In the genomic region with DNA sequence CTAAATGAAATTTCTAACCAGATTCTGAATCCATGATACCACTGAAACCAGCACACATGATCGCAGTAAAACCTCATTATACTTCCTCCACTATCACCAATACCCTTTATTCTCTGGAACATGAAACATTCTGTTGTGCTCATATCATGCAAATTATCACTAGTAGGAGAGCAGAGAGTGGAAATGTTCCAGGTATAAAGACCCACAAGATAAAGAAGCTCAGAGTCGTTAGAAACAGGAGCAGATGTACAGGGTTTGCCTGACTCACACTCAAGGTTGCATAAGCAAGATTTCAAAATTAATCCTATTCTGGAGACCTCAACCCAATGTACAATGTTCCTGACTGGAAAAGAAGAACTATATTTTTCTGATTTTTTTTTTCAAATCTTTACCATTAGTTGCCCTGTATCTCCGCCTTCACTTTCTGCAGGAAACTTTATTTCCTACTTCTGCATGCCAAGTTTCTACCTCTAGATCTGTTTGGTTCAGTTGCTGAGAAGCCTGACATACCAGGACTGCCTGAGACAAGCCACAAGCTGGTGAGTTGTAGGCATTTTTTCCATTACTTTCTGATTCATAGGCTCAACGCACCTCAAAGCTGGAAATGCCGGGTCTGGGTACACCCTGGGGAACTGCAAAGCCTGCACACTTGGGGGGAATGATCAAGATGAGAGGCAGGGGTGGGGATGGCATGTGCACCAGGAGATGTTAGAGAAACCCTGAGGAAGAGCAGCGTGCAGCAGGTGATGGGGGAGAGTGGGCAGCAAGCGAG, we compare ENCODE assay signal across 12 cellular contexts. TPM values are rescaled to one million over a fixed set of nuclear protein-coding genes. Genes with fewer than 3 reads are reported as not detected.
DNase-seq lines count a peak whose midpoint lies in the region; ATAC-seq and TF ChIP-seq lines count a peak whose summit lies in the region.
"Had no signal": no experiment of that assay in that cellular context is flagged by ENCODE, and none has a peak within 500 bp of the region (broad histone marks: within the 10 kb centered on the region; RNA-seq: fewer than 3 reads in every experiment).

A gene (plus strand): TSS at position 473 of the 772 bp plus-strand sequence. CDS start 3,417 bp downstream, outside the sequence.

- no peaks in the 10 kb centered on the region for H3K9me3 ChIP-seq in CD4-positive, alpha-beta T cell (ENCODE audit: control insufficient read depth, low read length)
- H3K9me3 ChIP-seq in mucosa of rectum (ENCODE audit: control insufficient read depth in 2 of 2, low read length in 2 of 2): no peaks in the 10 kb centered on the region
- no peaks in the 10 kb centered on the region for H3K9me3 ChIP-seq in breast epithelium
- H3K9me3 ChIP-seq: thoracic aorta had no signal

- intact Hi-C loops in CD4-positive, alpha-beta T cell (cut with DNase I, micrococcal nuclease): no loop called here
- intact Hi-C loops in breast epithelium (cut with DNase I; ENCODE audit: low total_unique reads): no loop called here

- H3K4me1 Mint-ChIP-seq in CD4-positive, alpha-beta T cell (ENCODE audit: low read depth): peaks cover 60% of the 10 kb centered on the region
- H3K4me1 Mint-ChIP-seq in activated CD8-positive, alpha-beta T cell treated with anti-CD3 and anti-CD28 coated beads, Interleukin-2, amount 10 ng/mL, durations not matched to agents 7 days and 5 days (ENCODE audit: low read depth): peaks cover 97% of the 10 kb centered on the region

- POLR2A ChIA-PET in CD4-positive, alpha-beta T cell (lab: Charles Lee): no interaction called here
- POLR2A ChIA-PET in activated CD8-positive, alpha-beta T cell treated with anti-CD3 and anti-CD28 coated beads, Interleukin-2, amount 10 ng/mL, durations not matched to agents 7 days and 5 days (lab: Charles Lee): interaction anchor here (0.7 to 3.3 kb wide), 5 partner anchors 16 to 256 kb away, joined by 3 to 23 read pairs (median 3); a partner anchor contains a TSS

- H3K4me1 ChIP-seq in mucosa of rectum (ENCODE audit: control insufficient read depth in 2 of 2, insufficient read depth in 2 of 2, low read length in 2 of 2) (peaks cover 3 to 4% of the 10 kb centered on the region in 2 donors), breast epithelium (no peaks in the 10 kb centered on the region)

- no peak within 1 kb of the TSS for H3K27ac ChIP-seq in CD4-positive, alpha-beta T cell (ENCODE audit: low read depth, low read length)
- H3K27ac ChIP-seq in mucosa of rectum (ENCODE audit: low read depth in 2 of 2, low read length in 2 of 2) (peak within 1 kb of the TSS; percentile 10 to 66), breast epithelium (no peak within 1 kb of the TSS)
- H3K27ac ChIP-seq: epithelial cell of prostate, thoracic aorta had no signal

- no peaks in the 10 kb centered on the region for H3K27me3 ChIP-seq in CD4-positive, alpha-beta T cell (ENCODE audit: control insufficient read depth, insufficient read depth, low read length)
- no peaks in the 10 kb centered on the region for H3K27me3 ChIP-seq in mucosa of rectum (ENCODE audit: control insufficient read depth in 2 of 2, insufficient read depth in 2 of 2, low read length in 2 of 2)
- H3K27me3 ChIP-seq in breast epithelium: no peaks in the 10 kb centered on the region

- no peaks in the 10 kb centered on the region for H3K36me3 Mint-ChIP-seq in CD4-positive, alpha-beta T cell (ENCODE audit: low read depth)
- H3K36me3 Mint-ChIP-seq in activated CD8-positive, alpha-beta T cell treated with anti-CD3 and anti-CD28 coated beads, Interleukin-2, amount 10 ng/mL, durations not matched to agents 7 days and 5 days (ENCODE audit: low read depth): peaks cover 58% of the 10 kb centered on the region

- peak within 1 kb of the TSS; percentile 5 to 26 for H3K9ac ChIP-seq in mucosa of rectum (ENCODE audit: low read depth in 1 of 2, low read length in 2 of 2)

- H3K27ac Mint-ChIP-seq in CD4-positive, alpha-beta T cell: peak within 1 kb of the TSS; percentile 16
- H3K27ac Mint-ChIP-seq in activated CD8-positive, alpha-beta T cell treated with anti-CD3 and anti-CD28 coated beads, Interleukin-2, amount 10 ng/mL, durations not matched to agents 7 days and 5 days: peak within 1 kb of the TSS; percentile 91

- DNase-seq in CD4-positive, alpha-beta T cell: no peak
- DNase-seq in NCI-H526 (lab: John Stamatoyannopoulos, UW) (peak; percentile 10 to 26), NCI-H82 treated with DMSO at 0.1 percent for 48 hours (lab: John Stamatoyannopoulos, UW; ENCODE audit: unreplicated experiment) (no peak), breast epithelium (ENCODE audit: low spot score in 2 of 2) (no peak)
- DNase-seq in activated CD8-positive, alpha-beta T cell treated with anti-CD3 and anti-CD28 coated beads, Interleukin-2, amount 10 ng/mL, durations not matched to agents 7 days and 5 days: no peak
- DNase-seq: amniotic stem cell, NCI-H2227 treated with DMSO at 0.1 percent for 48 hours had no signal

- no peak for ATAC-seq in CD4-positive, alpha-beta T cell (ENCODE audit: poor library complexity)
- peak; percentile 46 for ATAC-seq in activated CD8-positive, alpha-beta T cell treated with anti-CD3 and anti-CD28 coated beads, Interleukin-2, amount 10 ng/mL, durations not matched to agents 7 days and 5 days
- ATAC-seq in GM21367 (IDR thresholded peaks at IDR 0.05; ENCODE audit: unreplicated experiment) (no peak), HG02938 (IDR thresholded peaks at IDR 0.05; ENCODE audit: unreplicated experiment) (no peak)

- H3K9me3 Mint-ChIP-seq in CD4-positive, alpha-beta T cell: no peaks in the 10 kb centered on the region
- peaks cover under 1% of the 10 kb centered on the region for H3K9me3 Mint-ChIP-seq in activated CD8-positive, alpha-beta T cell treated with anti-CD3 and anti-CD28 coated beads, Interleukin-2, amount 10 ng/mL, durations not matched to agents 7 days and 5 days (ENCODE audit: insufficient read depth)

- no peaks in the 10 kb centered on the region for H3K27me3 Mint-ChIP-seq in CD4-positive, alpha-beta T cell
- peaks cover 2% of the 10 kb centered on the region for H3K27me3 Mint-ChIP-seq in activated CD8-positive, alpha-beta T cell treated with anti-CD3 and anti-CD28 coated beads, Interleukin-2, amount 10 ng/mL, durations not matched to agents 7 days and 5 days (ENCODE audit: low read depth)

- H3K36me3 ChIP-seq in mucosa of rectum (ENCODE audit: control insufficient read depth in 2 of 2, insufficient read depth in 2 of 2, low read length in 2 of 2) (no peaks in the 10 kb centered on the region), breast epithelium (no peaks in the 10 kb centered on the region)
- H3K36me3 ChIP-seq: thoracic aorta had no signal

- peak within 1 kb of the TSS; percentile 77 for H3K4me3 Mint-ChIP-seq in CD4-positive, alpha-beta T cell
- H3K4me3 Mint-ChIP-seq in activated CD8-positive, alpha-beta T cell treated with anti-CD3 and anti-CD28 coated beads, Interleukin-2, amount 10 ng/mL, durations not matched to agents 7 days and 5 days: peak within 1 kb of the TSS; percentile 85

- H3K4me3 ChIP-seq in mucosa of rectum (ENCODE audit: low read length in 2 of 2) (peak within 1 kb of the TSS; percentile 10 to 53), breast epithelium (peak within 1 kb of the TSS in 1 of 3 donors; percentile 13)
- H3K4me3 ChIP-seq: thoracic aorta had no signal

- no peak for TF ChIP-seq CTCF in CD4-positive, alpha-beta T cell (IDR thresholded peaks at IDR 0.05)
- no peak for TF ChIP-seq CTCF in breast epithelium (IDR thresholded peaks at IDR 0.05)

- no peak for TF ChIP-seq POLR2A in breast epithelium (IDR thresholded peaks at IDR 0.05)

- CTCF ChIA-PET in CD4-positive, alpha-beta T cell (lab: Charles Lee): interaction anchor here (0.9 to 1.9 kb wide), 3 partner anchors 15 to 78 kb away, joined by 3 to 13 read pairs (median 10); no protein-coding TSS in a partner anchor
- CTCF ChIA-PET in activated CD8-positive, alpha-beta T cell treated with anti-CD3 and anti-CD28 coated beads, Interleukin-2, amount 10 ng/mL, durations not matched to agents 7 days and 5 days (lab: Charles Lee): interaction anchor here (1.0 to 10.1 kb wide), 14 partner anchors 10 to 426 kb away, joined by 3 to 198 read pairs (median 4); a partner anchor contains a TSS

RNA-seq across cellular contexts. Expression of the gene that starts here (rescaled TPM):
- 1 to 10 TPM in 1 of 2 experiments, under 1 TPM in 1; 0.99 to 1.0 TPM for total RNA-seq in CD4-positive, alpha-beta T cell
- total RNA-seq in activated CD8-positive, alpha-beta T cell treated with anti-CD3 and anti-CD28 coated beads, Interleukin-2, amount 10 ng/mL, durations not matched to agents 7 days and 5 days: 10 to 100 TPM; 70.8 to 70.9 TPM
- total RNA-seq in breast epithelium: 1 to 10 TPM; 1.3 to 2.2 (median 2.0) TPM

Comparison
In these comparisons a context has a peak if more than half of its experiments do, and no peak if none do; other contexts are left out.
1. RNA of the gene that starts here (total RNA-seq): 70.8 to 70.9 TPM in activated CD8-positive, alpha-beta T cell treated with anti-CD3 and anti-CD28 coated beads, Interleukin-2, amount 10 ng/mL, durations not matched to agents 7 days and 5 days; 1.3 to 2.2 TPM in breast epithelium and 0.99 to 1.0 TPM in CD4-positive, alpha-beta T cell; every median in the first group is over 10 times any median in the second.
2. DNase-seq: peak in NCI-H526 (2 of 2); none in CD4-positive, alpha-beta T cell (0 of 10), activated CD8-positive, alpha-beta T cell treated with anti-CD3 and anti-CD28 coated beads, Interleukin-2, amount 10 ng/mL, durations not matched to agents 7 days and 5 days (single experiment), NCI-H82 treated with DMSO at 0.1 percent for 48 hours (single experiment) and breast epithelium (0 of 2).
3. H3K27ac ChIP-seq: peak in mucosa of rectum (2 of 2); none in CD4-positive, alpha-beta T cell (single experiment) and breast epithelium (0 of 2).